33 cellular contexts compared by ENCODE assay signal in genomic region chr18:77470836-77471413, GRCh38.
"Had no signal": no experiment of that assay in that cellular context is flagged by ENCODE, and none has a peak within 500 bp of the region (broad histone marks: within the 10 kb centered on the region; RNA-seq: fewer than 3 reads in every experiment).

No MANE protein-coding gene starts in this region.

- H3K79me2 ChIP-seq: hepatocyte, parathyroid adenoma had no signal

- H3K9me3 Mint-ChIP-seq: activated CD4-positive, alpha-beta memory T cell treated with anti-CD3 and anti-CD28 coated beads for 36 hours; activated naive CD4-positive, alpha-beta T cell treated with anti-CD3 and anti-CD28 coated beads for 36 hours; activated naive CD8-positive, alpha-beta T cell treated with anti-CD3 and anti-CD28 coated beads for 36 hours; activated T-helper 1 cell treated with anti-CD3 and anti-CD28 coated beads, Interleukin-12 subunit alpha, Interleukin-12 subunit beta, Interleukin-2, Interleukin-4 antibody, amounts not matched to agents 30 ng/mL and 10 ng/mL and 1 ng/mL, durations not matched to agents 14 hours and 24 hours and 36 hours; central memory CD8-positive, alpha-beta T cell; naive thymus-derived CD4-positive, alpha-beta T cell; stimulated activated effector memory CD8-positive, alpha-beta T cell treated with anti-CD3 and anti-CD28 coated beads, Interleukin-12 subunit alpha, Interleukin-12 subunit beta, amount 100 ng/mL, for 72 hours; stimulated activated naive CD8-positive, alpha-beta T cell treated with anti-CD3 and anti-CD28 coated beads, Interleukin-15, Interleukin-2, amounts not matched to agents 100 ng/mL and 50 ng/mL, for 24 hours had no signal

- FAIRE-seq: colon, keratinocyte, urothelium cell line had no signal

- H3K4me3 Mint-ChIP-seq: activated CD4-positive, alpha-beta memory T cell treated with anti-CD3 and anti-CD28 coated beads for 36 hours; activated naive CD4-positive, alpha-beta T cell treated with anti-CD3 and anti-CD28 coated beads for 36 hours; activated naive CD8-positive, alpha-beta T cell treated with anti-CD3 and anti-CD28 coated beads for 36 hours; activated T-helper 1 cell treated with anti-CD3 and anti-CD28 coated beads, Interleukin-12 subunit alpha, Interleukin-12 subunit beta, Interleukin-2, Interleukin-4 antibody, amounts not matched to agents 30 ng/mL and 10 ng/mL and 1 ng/mL, durations not matched to agents 14 hours and 24 hours and 36 hours; central memory CD8-positive, alpha-beta T cell; naive thymus-derived CD4-positive, alpha-beta T cell; stimulated activated effector memory CD8-positive, alpha-beta T cell treated with anti-CD3 and anti-CD28 coated beads, Interleukin-12 subunit alpha, Interleukin-12 subunit beta, amount 100 ng/mL, for 72 hours; stimulated activated naive CD8-positive, alpha-beta T cell treated with anti-CD3 and anti-CD28 coated beads, Interleukin-15, Interleukin-2, amounts not matched to agents 100 ng/mL and 50 ng/mL, for 24 hours had no signal

- H3K36me3 Mint-ChIP-seq: activated CD4-positive, alpha-beta memory T cell treated with anti-CD3 and anti-CD28 coated beads for 36 hours; activated naive CD8-positive, alpha-beta T cell treated with anti-CD3 and anti-CD28 coated beads for 36 hours; naive thymus-derived CD4-positive, alpha-beta T cell; stimulated activated effector memory CD8-positive, alpha-beta T cell treated with anti-CD3 and anti-CD28 coated beads, Interleukin-12 subunit alpha, Interleukin-12 subunit beta, amount 100 ng/mL, for 72 hours had no signal

- DNase-seq: activated CD4-positive, alpha-beta memory T cell treated with anti-CD3 and anti-CD28 coated beads for 36 hours; activated CD4-positive, alpha-beta T cell treated with anti-CD3 and anti-CD28 coated beads for 48 hours; activated CD8-positive, alpha-beta memory T cell treated with anti-CD3 and anti-CD28 coated beads, Interleukin-2, amount 50 U/mL, for 4 hours; activated effector memory CD4-positive, alpha-beta T cell treated with anti-CD3 and anti-CD28 coated beads, Interleukin-2, amount 50 U/mL, for 16 hours; activated naive CD4-positive, alpha-beta T cell treated with anti-CD3 and anti-CD28 coated beads for 36 hours; activated naive CD8-positive, alpha-beta T cell treated with anti-CD3 and anti-CD28 coated beads for 36 hours; activated T-cell treated with anti-CD3 and anti-CD28 coated beads, Interleukin-2, amount 50 U/mL, for 1 hour; adrenal gland; aorta; dermis blood vessel endothelial cell; effector CD4-positive, alpha-beta T cell; left cardiac atrium; left ventricle myocardium superior; naive thymus-derived CD4-positive, alpha-beta T cell; occipital lobe; psoas muscle; stimulated activated CD4-positive, alpha-beta T cell treated with anti-CD3 and anti-CD28 coated beads, Interleukin-2, amount 100 ng/mL, for 48 hours; trophoblast cell had no signal

- H3K4me1 ChIP-seq: adrenal gland, breast epithelium, esophagus muscularis mucosa, gastroesophageal sphincter, parathyroid adenoma, psoas muscle, right atrium auricular region had no signal

- H3K4me3 ChIP-seq: adrenal gland, breast epithelium, esophagus muscularis mucosa, gastroesophageal sphincter, hepatocyte, psoas muscle, right atrium auricular region, thoracic aorta had no signal

- H3K9ac ChIP-seq: parathyroid adenoma had no signal

- H3K27ac ChIP-seq: adrenal gland, breast epithelium, esophagus muscularis mucosa, gastroesophageal sphincter, hepatocyte, parathyroid adenoma, psoas muscle, right atrium auricular region, thoracic aorta had no signal

- ATAC-seq: activated CD4-positive, CD25-positive, alpha-beta regulatory T cell treated with anti-CD3 and anti-CD28 coated beads, Interleukin-2, amount 50 U/mL, for 24 hours; gastroesophageal sphincter; left cardiac atrium; left ventricle myocardium superior; naive thymus-derived CD4-positive, alpha-beta T cell; psoas muscle; stimulated activated effector memory CD8-positive, alpha-beta T cell treated with anti-CD3 and anti-CD28 coated beads, Interleukin-12 subunit alpha, Interleukin-12 subunit beta, amount 100 ng/mL, for 72 hours had no signal

- H3K4me2 ChIP-seq: hepatocyte had no signal

- H3K4me1 Mint-ChIP-seq: activated naive CD8-positive, alpha-beta T cell treated with anti-CD3 and anti-CD28 coated beads for 36 hours; central memory CD8-positive, alpha-beta T cell; naive thymus-derived CD4-positive, alpha-beta T cell; stimulated activated effector memory CD8-positive, alpha-beta T cell treated with anti-CD3 and anti-CD28 coated beads, Interleukin-12 subunit alpha, Interleukin-12 subunit beta, amount 100 ng/mL, for 72 hours had no signal

- H3K36me3 ChIP-seq: adrenal gland, breast epithelium, esophagus muscularis mucosa, gastroesophageal sphincter, right atrium auricular region, thoracic aorta had no signal

- H3K27ac Mint-ChIP-seq: activated CD4-positive, alpha-beta memory T cell treated with anti-CD3 and anti-CD28 coated beads for 36 hours; activated naive CD4-positive, alpha-beta T cell treated with anti-CD3 and anti-CD28 coated beads for 36 hours; activated naive CD8-positive, alpha-beta T cell treated with anti-CD3 and anti-CD28 coated beads for 36 hours; activated T-helper 1 cell treated with anti-CD3 and anti-CD28 coated beads, Interleukin-12 subunit alpha, Interleukin-12 subunit beta, Interleukin-2, Interleukin-4 antibody, amounts not matched to agents 30 ng/mL and 10 ng/mL and 1 ng/mL, durations not matched to agents 14 hours and 24 hours and 36 hours; naive thymus-derived CD4-positive, alpha-beta T cell; stimulated activated effector memory CD8-positive, alpha-beta T cell treated with anti-CD3 and anti-CD28 coated beads, Interleukin-12 subunit alpha, Interleukin-12 subunit beta, amount 100 ng/mL, for 72 hours; stimulated activated naive CD8-positive, alpha-beta T cell treated with anti-CD3 and anti-CD28 coated beads, Interleukin-15, Interleukin-2, amounts not matched to agents 100 ng/mL and 50 ng/mL, for 24 hours had no signal

- H2AFZ ChIP-seq: hepatocyte, parathyroid adenoma had no signal

- H3K27me3 ChIP-seq: adrenal gland, breast epithelium, hepatocyte, right atrium auricular region had no signal

- H3K9me3 ChIP-seq: adrenal gland, breast epithelium, esophagus muscularis mucosa, gastroesophageal sphincter, psoas muscle, right atrium auricular region, thoracic aorta had no signal
